23 cellular contexts compared by ENCODE assay signal in the genomic region with DNA sequence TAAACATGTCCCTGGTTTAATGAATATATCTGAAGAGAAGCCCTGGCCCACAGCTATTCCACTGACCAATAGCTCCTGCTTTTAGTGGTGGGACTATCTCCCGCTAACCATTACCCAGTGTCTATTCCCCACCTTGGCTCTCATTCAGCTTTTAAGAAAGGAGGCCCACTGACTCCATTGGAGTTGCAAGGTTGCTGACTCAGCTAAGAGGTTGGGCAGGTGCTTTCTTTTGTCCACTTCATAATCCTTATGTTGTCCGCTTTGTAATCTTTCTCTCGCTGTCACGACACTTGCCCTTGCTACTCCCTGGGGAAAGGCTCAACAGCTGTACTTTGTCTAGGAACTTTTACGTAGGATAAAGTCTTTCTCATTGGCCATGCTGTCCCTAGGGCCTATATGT.
A peak's percentile ranks its signal among the peaks of the same experiment; 100 is the strongest.
DNase-seq lines count a peak whose midpoint lies in the region; ATAC-seq, FAIRE-seq and TF ChIP-seq lines count a peak whose summit lies in the region.
"Had no signal": no experiment of that assay in that cellular context is flagged by ENCODE, and none has a peak within 500 bp of the region (broad histone marks: within the 10 kb centered on the region; RNA-seq: fewer than 3 reads in every experiment).

No MANE protein-coding gene starts in this region.

- TF ChIP-seq EP300 in A549 (IDR thresholded peaks at IDR 0.05): no peak

- DNase-seq in A549 (ENCODE audit: low read depth in 1 of 2, low spot score in 1 of 2): no peak
- DNase-seq in HTR-8/SVneo (ENCODE audit: insufficient read length, low spot score): no peak
- no peak for DNase-seq in endodermal cell
- no peak for DNase-seq in urothelium cell line (ENCODE audit: low spot score)
- no peak for DNase-seq in effector memory CD8-positive, alpha-beta T cell
- DNase-seq in GOT3 (lab: John Stamatoyannopoulos, UW): no peak
- DNase-seq: 8988T; AML-193; Caco-2; Calu3; CD4-positive, alpha-beta T cell; CD8-positive, alpha-beta T cell; DMS79 treated with DMSO at 0.1 percent for 48 hours; GF-D8 had no signal

- ATAC-seq in A549: no peak
- no peak for ATAC-seq in effector memory CD8-positive, alpha-beta T cell (replicated peaks)
- no peak for ATAC-seq in HG03565 (IDR thresholded peaks at IDR 0.05; ENCODE audit: unreplicated experiment)
- ATAC-seq: CD8-positive, alpha-beta T cell had no signal

- 46% methylated on average over 5 of the region's 5 CpGs for WGBS in A549 (ENCODE audit: missing lambda C conversion rate)
- WGBS in endodermal cell (ENCODE audit: insufficient coverage in 1 of 2, insufficient read length in 1 of 2), 2 experiments: 96 to 100% methylated on average over 5 of the region's 5 CpGs

- H3K4me1 ChIP-seq in A549 (no peaks in the 10 kb centered on the region), endodermal cell (ENCODE audit: control insufficient read depth, insufficient read depth, low read length) (no peaks in the 10 kb centered on the region)
- H3K4me1 ChIP-seq: Caco-2 had no signal

- TF ChIP-seq CTCF in A549 (IDR thresholded peaks at IDR 0.05) (no peak), endodermal cell (conservative IDR thresholded peaks at IDR 0.05) (no peak)

- peaks cover 5% of the 10 kb centered on the region for H3K36me3 Mint-ChIP-seq in endodermal cell (ENCODE audit: low read depth)
- peaks cover 2% of the 10 kb centered on the region for H3K36me3 Mint-ChIP-seq in effector memory CD8-positive, alpha-beta T cell (ENCODE audit: insufficient read depth)

- H3K27ac Mint-ChIP-seq in endodermal cell: no peak overlapping the region
- H3K27ac Mint-ChIP-seq in effector memory CD8-positive, alpha-beta T cell: no peak overlapping the region
- H3K27ac Mint-ChIP-seq: B cell; CD4-positive, alpha-beta T cell; CD8-positive, alpha-beta T cell had no signal

- H3K27me3 ChIP-seq in endodermal cell (ENCODE audit: control insufficient read depth, insufficient read depth, low read length, poor library complexity, severe bottlenecking): no peaks in the 10 kb centered on the region
- H3K27me3 ChIP-seq: BLaER1 treated with 17β-estradiol and CSF1 and Interleukin-3, amounts not matched to agents 10 nM and 100 nM had no signal

- no peaks in the 10 kb centered on the region for H3K36me3 ChIP-seq in endodermal cell (ENCODE audit: control insufficient read depth, insufficient read depth, low read length)
- H3K36me3 ChIP-seq: BLaER1 treated with 17β-estradiol and CSF1 and Interleukin-3, amounts not matched to agents 10 nM and 100 nM had no signal

- CTCF ChIA-PET in A549 (lab: Yijun Ruan, JAX): no interaction called here

- H3K9me3 ChIP-seq in A549: no peaks in the 10 kb centered on the region; the same call in 2 of the 3 replicates
- peaks cover 22% of the 10 kb centered on the region for H3K9me3 ChIP-seq in endodermal cell (ENCODE audit: control insufficient read depth, low read length)
- H3K9me3 ChIP-seq: Caco-2 had no signal

- H3K27me3 Mint-ChIP-seq in endodermal cell (ENCODE audit: insufficient read depth): peaks cover 6% of the 10 kb centered on the region
- H3K27me3 Mint-ChIP-seq in effector memory CD8-positive, alpha-beta T cell: peaks cover 59 to 61% of the 10 kb centered on the region in 2 donors

- H3K4me1 Mint-ChIP-seq in endodermal cell: no peaks in the 10 kb centered on the region
- no peaks in the 10 kb centered on the region for H3K4me1 Mint-ChIP-seq in effector memory CD8-positive, alpha-beta T cell (ENCODE audit: low read depth in 2 of 2)

- no peak overlapping the region for H3K4me2 ChIP-seq in A549
- H3K4me2 ChIP-seq: BLaER1 treated with 17β-estradiol and CSF1 and Interleukin-3, amounts not matched to agents 10 nM and 100 nM had no signal

- no peak overlapping the region for H3K9ac ChIP-seq in endodermal cell (ENCODE audit: extremely low read depth, low read length, poor library complexity, severe bottlenecking)
- H3K9ac ChIP-seq: BLaER1 treated with 17β-estradiol and CSF1 and Interleukin-3, amounts not matched to agents 10 nM and 100 nM had no signal

- TF ChIP-seq POLR2A in A549 (IDR thresholded peaks at IDR 0.05; ENCODE audit: low read length): no peak

- POLR2A ChIA-PET in A549 (lab: Yijun Ruan, JAX): no interaction called here

- FAIRE-seq in A549 (lab: Jason Lieb, UNC) (no peak), HTR-8/SVneo (lab: Jason Lieb, UNC) (peak; percentile 20), urothelium cell line (lab: Jason Lieb, UNC) (peak; percentile 30)
- FAIRE-seq: A204.1, D721Med, G401.6, GM12891, GM19239 had no signal

- no peak overlapping the region for H3K4me3 Mint-ChIP-seq in endodermal cell
- H3K4me3 Mint-ChIP-seq in effector memory CD8-positive, alpha-beta T cell: no peak overlapping the region
- H3K4me3 Mint-ChIP-seq: B cell; CD4-positive, alpha-beta T cell; CD8-positive, alpha-beta T cell had no signal

- H3K4me3 ChIP-seq in A549 (no peak overlapping the region), endodermal cell (ENCODE audit: low read length) (peak overlapping the region; percentile 29)
- H3K4me3 ChIP-seq: BLaER1 treated with 17β-estradiol and CSF1 and Interleukin-3, amounts not matched to agents 10 nM and 100 nM had no signal

- H3K27ac ChIP-seq in A549: no peak overlapping the region
- no peak overlapping the region for H3K27ac ChIP-seq in endodermal cell (ENCODE audit: low read depth, low read length)
- H3K27ac ChIP-seq: BLaER1 treated with 17β-estradiol and CSF1 and Interleukin-3, amounts not matched to agents 10 nM and 100 nM; C4-2B had no signal

- no peak for TF ChIP-seq RAD21 in A549 (conservative IDR thresholded peaks at IDR 0.05 in 1 of 2, IDR thresholded peaks at IDR 0.05 in 1 of 2)

- peaks cover 52% of the 10 kb centered on the region for H3K9me3 Mint-ChIP-seq in endodermal cell
- H3K9me3 Mint-ChIP-seq in effector memory CD8-positive, alpha-beta T cell: peaks cover 2 to 7% of the 10 kb centered on the region in 2 donors

TF ChIP-seq in A549, 52 proteins besides CTCF, POLR2A, EP300 and RAD21:
- TF ChIP-seq MAFK (IDR thresholded peaks at IDR 0.05; ENCODE audit: partially characterized antibody): peak; percentile 52
- no peak for TF ChIP-seq HOXB13 (CRISPR knock-in tag; IDR thresholded peaks at IDR 0.05; ENCODE audit: low read depth)
- TF ChIP-seq, protein P1, sequence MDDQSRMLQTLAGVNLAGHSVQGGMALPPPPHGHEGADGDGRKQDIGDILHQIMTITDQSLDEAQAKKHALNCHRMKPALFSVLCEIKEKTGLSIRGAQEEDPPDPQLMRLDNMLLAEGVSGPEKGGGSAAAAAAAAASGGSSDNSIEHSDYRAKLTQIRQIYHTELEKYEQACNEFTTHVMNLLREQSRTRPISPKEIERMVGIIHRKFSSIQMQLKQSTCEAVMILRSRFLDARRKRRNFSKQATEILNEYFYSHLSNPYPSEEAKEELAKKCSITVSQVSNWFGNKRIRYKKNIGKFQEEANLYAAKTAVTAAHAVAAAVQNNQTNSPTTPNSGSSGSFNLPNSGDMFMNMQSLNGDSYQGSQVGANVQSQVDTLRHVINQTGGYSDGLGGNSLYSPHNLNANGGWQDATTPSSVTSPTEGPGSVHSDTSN (IDR thresholded peaks at IDR 0.05): no peak
- TF ChIP-seq, protein P2, sequence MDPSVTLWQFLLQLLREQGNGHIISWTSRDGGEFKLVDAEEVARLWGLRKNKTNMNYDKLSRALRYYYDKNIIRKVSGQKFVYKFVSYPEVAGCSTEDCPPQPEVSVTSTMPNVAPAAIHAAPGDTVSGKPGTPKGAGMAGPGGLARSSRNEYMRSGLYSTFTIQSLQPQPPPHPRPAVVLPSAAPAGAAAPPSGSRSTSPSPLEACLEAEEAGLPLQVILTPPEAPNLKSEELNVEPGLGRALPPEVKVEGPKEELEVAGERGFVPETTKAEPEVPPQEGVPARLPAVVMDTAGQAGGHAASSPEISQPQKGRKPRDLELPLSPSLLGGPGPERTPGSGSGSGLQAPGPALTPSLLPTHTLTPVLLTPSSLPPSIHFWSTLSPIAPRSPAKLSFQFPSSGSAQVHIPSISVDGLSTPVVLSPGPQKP (IDR thresholded peaks at IDR 0.05; ENCODE audit: low read depth, low read length): no peak
- TF ChIP-seq, protein P3, sequence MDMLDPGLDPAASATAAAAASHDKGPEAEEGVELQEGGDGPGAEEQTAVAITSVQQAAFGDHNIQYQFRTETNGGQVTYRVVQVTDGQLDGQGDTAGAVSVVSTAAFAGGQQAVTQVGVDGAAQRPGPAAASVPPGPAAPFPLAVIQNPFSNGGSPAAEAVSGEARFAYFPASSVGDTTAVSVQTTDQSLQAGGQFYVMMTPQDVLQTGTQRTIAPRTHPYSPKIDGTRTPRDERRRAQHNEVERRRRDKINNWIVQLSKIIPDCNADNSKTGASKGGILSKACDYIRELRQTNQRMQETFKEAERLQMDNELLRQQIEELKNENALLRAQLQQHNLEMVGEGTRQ (IDR thresholded peaks at IDR 0.05): no peak
- TF ChIP-seq, protein P4, sequence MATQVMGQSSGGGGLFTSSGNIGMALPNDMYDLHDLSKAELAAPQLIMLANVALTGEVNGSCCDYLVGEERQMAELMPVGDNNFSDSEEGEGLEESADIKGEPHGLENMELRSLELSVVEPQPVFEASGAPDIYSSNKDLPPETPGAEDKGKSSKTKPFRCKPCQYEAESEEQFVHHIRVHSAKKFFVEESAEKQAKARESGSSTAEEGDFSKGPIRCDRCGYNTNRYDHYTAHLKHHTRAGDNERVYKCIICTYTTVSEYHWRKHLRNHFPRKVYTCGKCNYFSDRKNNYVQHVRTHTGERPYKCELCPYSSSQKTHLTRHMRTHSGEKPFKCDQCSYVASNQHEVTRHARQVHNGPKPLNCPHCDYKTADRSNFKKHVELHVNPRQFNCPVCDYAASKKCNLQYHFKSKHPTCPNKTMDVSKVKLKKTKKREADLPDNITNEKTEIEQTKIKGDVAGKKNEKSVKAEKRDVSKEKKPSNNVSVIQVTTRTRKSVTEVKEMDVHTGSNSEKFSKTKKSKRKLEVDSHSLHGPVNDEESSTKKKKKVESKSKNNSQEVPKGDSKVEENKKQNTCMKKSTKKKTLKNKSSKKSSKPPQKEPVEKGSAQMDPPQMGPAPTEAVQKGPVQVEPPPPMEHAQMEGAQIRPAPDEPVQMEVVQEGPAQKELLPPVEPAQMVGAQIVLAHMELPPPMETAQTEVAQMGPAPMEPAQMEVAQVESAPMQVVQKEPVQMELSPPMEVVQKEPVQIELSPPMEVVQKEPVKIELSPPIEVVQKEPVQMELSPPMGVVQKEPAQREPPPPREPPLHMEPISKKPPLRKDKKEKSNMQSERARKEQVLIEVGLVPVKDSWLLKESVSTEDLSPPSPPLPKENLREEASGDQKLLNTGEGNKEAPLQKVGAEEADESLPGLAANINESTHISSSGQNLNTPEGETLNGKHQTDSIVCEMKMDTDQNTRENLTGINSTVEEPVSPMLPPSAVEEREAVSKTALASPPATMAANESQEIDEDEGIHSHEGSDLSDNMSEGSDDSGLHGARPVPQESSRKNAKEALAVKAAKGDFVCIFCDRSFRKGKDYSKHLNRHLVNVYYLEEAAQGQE (IDR thresholded peaks at IDR 0.05): no peak
TF ChIP-seq in A549: peak in this region for 1.
